Comparison of ENCODE assay signal across 22 cellular contexts in genomic region chr14:50469982-50470381, GRCh38.
"Had no signal": no experiment of that assay in that cellular context is flagged by ENCODE, and none has a peak within 500 bp of the region (broad histone marks: within the 10 kb centered on the region; RNA-seq: fewer than 3 reads in every experiment).

No MANE protein-coding gene starts in this region.

- H3K4me1 Mint-ChIP-seq: naive B cell had no signal

- H3K4me3 ChIP-seq: coronary artery, heart left ventricle, left ventricle myocardium inferior, lower lobe of right lung, right atrium auricular region, stomach, thoracic aorta, transverse colon had no signal

- H3K27ac Mint-ChIP-seq: endodermal cell had no signal

- H3K27me3 Mint-ChIP-seq: naive B cell had no signal

- DNase-seq: effector CD4-positive, alpha-beta T cell; endodermal cell; foreskin melanocyte; heart left ventricle; hippocampal formation; immature natural killer cell; kidney; left cardiac atrium; left ventricle myocardium inferior; lower lobe of right lung; mesenchymal stem cell; naive B cell; posterior cingulate gyrus; small intestine; stimulated activated CD4-positive, alpha-beta T cell treated with anti-CD3 and anti-CD28 coated beads, Interleukin-12 subunit alpha, Interleukin-12 subunit beta, amount 100 ng/mL, for 4 hours; stimulated activated naive CD4-positive, alpha-beta T cell; stomach; substantia nigra; transverse colon had no signal

- H3K4me3 Mint-ChIP-seq: endodermal cell, naive B cell had no signal

- ATAC-seq: heart left ventricle, left cardiac atrium, lower lobe of right lung had no signal

- H3K27ac ChIP-seq: coronary artery, heart left ventricle, left ventricle myocardium inferior, lower lobe of right lung, right atrium auricular region, stomach, thoracic aorta, transverse colon had no signal

- H3K4me1 ChIP-seq: heart left ventricle, left ventricle myocardium inferior, lower lobe of right lung, right atrium auricular region, stomach, transverse colon had no signal

- H3K27me3 ChIP-seq: heart left ventricle, right atrium auricular region, stomach, transverse colon had no signal
